ENCODE assay signal across 9 cellular contexts in genomic region chr17:8832711-8833352, GRCh38. TPM values are rescaled to one million over a fixed set of nuclear protein-coding genes. Genes with fewer than 3 reads are reported as not detected.
DNase-seq lines count a peak whose midpoint lies in the region; ATAC-seq and TF ChIP-seq lines count a peak whose summit lies in the region.
"Had no signal": no experiment of that assay in that cellular context is flagged by ENCODE, and none has a peak within 500 bp of the region (broad histone marks: within the 10 kb centered on the region; RNA-seq: fewer than 3 reads in every experiment).

No MANE protein-coding gene starts in this region.

- TF ChIP-seq CTCF in GM12875 (IDR thresholded peaks at IDR 0.05; ENCODE audit: borderline replicate concordance, insufficient read depth, low read depth, low read length) = peak; percentile 76
- peak in 4 of 6 experiments; percentile 21 to 40 (median 36) for TF ChIP-seq CTCF in Peyer's patch (IDR thresholded peaks at IDR 0.05)
- TF ChIP-seq CTCF in endodermal cell (conservative IDR thresholded peaks at IDR 0.05) = peak; percentile 92

- H3K9me3 ChIP-seq in Peyer's patch = no peaks in the 10 kb centered on the region
- H3K9me3 ChIP-seq in endodermal cell (ENCODE audit: control insufficient read depth, low read length) = no peaks in the 10 kb centered on the region

- H3K4me3 ChIP-seq in GM12875 (ENCODE audit: low read depth, low read length) (no peak overlapping the region), Peyer's patch (no peak overlapping the region), endodermal cell (ENCODE audit: low read length) (no peak overlapping the region)

- 77 to 86% methylated on average over 19 to 33 of the region's 33 CpGs for WGBS in endodermal cell (ENCODE audit: insufficient coverage in 1 of 2, insufficient read length in 1 of 2), 2 experiments

- H3K27ac ChIP-seq in Peyer's patch = no peak overlapping the region
- no peak overlapping the region for H3K27ac ChIP-seq in endodermal cell (ENCODE audit: low read depth, low read length)

- H3K27me3 ChIP-seq in Peyer's patch = peaks cover 0 to 4% of the 10 kb centered on the region in 2 donors
- H3K27me3 ChIP-seq in endodermal cell (ENCODE audit: control insufficient read depth, insufficient read depth, low read length, poor library complexity, severe bottlenecking) = no peaks in the 10 kb centered on the region

- H3K27me3 Mint-ChIP-seq in endodermal cell (ENCODE audit: insufficient read depth) = no peaks in the 10 kb centered on the region
- H3K27me3 Mint-ChIP-seq in activated T-helper 17 cell treated with anti-CD3 and anti-CD28 coated beads, Interleukin-2, amount 50 U/mL, for 72 hours = peaks cover 5% of the 10 kb centered on the region
- H3K27me3 Mint-ChIP-seq: IgD-negative memory B cell had no signal

- H3K9ac ChIP-seq in endodermal cell (ENCODE audit: extremely low read depth, low read length, poor library complexity, severe bottlenecking) = no peak overlapping the region

- H3K36me3 ChIP-seq in Peyer's patch (no peaks in the 10 kb centered on the region), endodermal cell (ENCODE audit: control insufficient read depth, insufficient read depth, low read length) (no peaks in the 10 kb centered on the region)

- peaks cover 7% of the 10 kb centered on the region for H3K4me1 Mint-ChIP-seq in endodermal cell
- no peaks in the 10 kb centered on the region for H3K4me1 Mint-ChIP-seq in activated T-helper 17 cell treated with anti-CD3 and anti-CD28 coated beads, Interleukin-2, amount 50 U/mL, for 72 hours

- no peak overlapping the region for H3K27ac Mint-ChIP-seq in endodermal cell
- H3K27ac Mint-ChIP-seq in activated T-helper 17 cell treated with anti-CD3 and anti-CD28 coated beads, Interleukin-2, amount 50 U/mL, for 72 hours = no peak overlapping the region
- H3K27ac Mint-ChIP-seq: IgD-negative memory B cell had no signal

- no peaks in the 10 kb centered on the region for H3K9me3 Mint-ChIP-seq in endodermal cell
- H3K9me3 Mint-ChIP-seq in activated T-helper 17 cell treated with anti-CD3 and anti-CD28 coated beads, Interleukin-2, amount 50 U/mL, for 72 hours = no peaks in the 10 kb centered on the region
- H3K9me3 Mint-ChIP-seq: IgD-negative memory B cell had no signal

- no peak for ATAC-seq in activated T-helper 17 cell treated with anti-CD3 and anti-CD28 coated beads, Interleukin-2, amount 50 U/mL, for 72 hours (replicated peaks)
- ATAC-seq in GM18858 (IDR thresholded peaks at IDR 0.05; ENCODE audit: unreplicated experiment) = no peak

- no peak overlapping the region for H3K4me3 Mint-ChIP-seq in endodermal cell
- H3K4me3 Mint-ChIP-seq in activated T-helper 17 cell treated with anti-CD3 and anti-CD28 coated beads, Interleukin-2, amount 50 U/mL, for 72 hours = no peak overlapping the region
- H3K4me3 Mint-ChIP-seq: IgD-negative memory B cell had no signal

- H3K4me1 ChIP-seq in Peyer's patch (no peaks in the 10 kb centered on the region), endodermal cell (ENCODE audit: control insufficient read depth, insufficient read depth, low read length) (no peaks in the 10 kb centered on the region)

- no peak for TF ChIP-seq POLR2A in Peyer's patch (IDR thresholded peaks at IDR 0.05)

- peaks cover 3% of the 10 kb centered on the region for H3K36me3 Mint-ChIP-seq in endodermal cell (ENCODE audit: low read depth)
- no peaks in the 10 kb centered on the region for H3K36me3 Mint-ChIP-seq in activated T-helper 17 cell treated with anti-CD3 and anti-CD28 coated beads, Interleukin-2, amount 50 U/mL, for 72 hours (ENCODE audit: low read depth)

- DNase-seq in Peyer's patch (peak in 1 of 3 donors; percentile 54), endodermal cell (peak; percentile 97), SKM-1 treated with dmso at 0.1 percent for 144 hours (lab: John Stamatoyannopoulos, UW; ENCODE audit: unreplicated experiment) (no peak), T-helper 1 cell (no peak)
- DNase-seq in stimulated activated CD4-positive, alpha-beta T cell treated with anti-CD3 and anti-CD28 coated beads, Interleukin-1b, Interleukin-23, amount 100 ng/mL, for 48 hours = peak; percentile 42

RNA-seq across cellular contexts. Expression of gene MFSD6L, which starts 33.7 kb away (rescaled TPM):
- total RNA-seq in Peyer's patch = 1 to 10 TPM in 3 of 4 donors, not detected in 1; 1.2 to 3.2 (median 1.6) TPM
- total RNA-seq in endodermal cell = 1 to 10 TPM; 3.3 to 5.1 TPM
- 0.25 TPM for polyA plus RNA-seq in endodermal cell (2013, experiment 1 of 2)
- 0.25 TPM for polyA plus RNA-seq in endodermal cell (2013, experiment 2 of 2)
- total RNA-seq in activated T-helper 17 cell treated with anti-CD3 and anti-CD28 coated beads, Interleukin-2, amount 50 U/mL, for 72 hours = under 1 TPM; 0.87 to 0.91 TPM
- polyA plus RNA-seq: IgD-negative memory B cell had no signal

RNA-seq across cellular contexts. Expression of gene PIK3R6, which starts 34.6 kb away (rescaled TPM):
- 10 to 100 TPM in 1 of 4 donors, 1 to 10 TPM in 2, under 1 TPM in 1; 0.88 to 14.9 (median 2.8) TPM for total RNA-seq in Peyer's patch
- 1 to 10 TPM; 2.1 to 2.5 TPM for total RNA-seq in endodermal cell
- polyA plus RNA-seq in endodermal cell (2013, experiment 1 of 2) = 0.25 TPM
- 0.17 TPM for polyA plus RNA-seq in endodermal cell (2013, experiment 2 of 2)
- 1 to 10 TPM; 4.6 to 7.6 TPM for total RNA-seq in activated T-helper 17 cell treated with anti-CD3 and anti-CD28 coated beads, Interleukin-2, amount 50 U/mL, for 72 hours

Comparison
In these comparisons a context has a peak if more than half of its experiments do, and no peak if none do; other contexts are left out.
1. CTCF ChIP-seq: peak in every context shown above with its lines; median percentile 92 in endodermal cell; 76 in GM12875; 36 in Peyer's patch.
2. DNase-seq: peak in endodermal cell (single experiment) and stimulated activated CD4-positive, alpha-beta T cell treated with anti-CD3 and anti-CD28 coated beads, Interleukin-1b, Interleukin-23, amount 100 ng/mL, for 48 hours (single experiment); none in SKM-1 treated with dmso at 0.1 percent for 144 hours (single experiment) and T-helper 1 cell (0 of 5).